Comparison of ENCODE assay signal across 8 cellular contexts in the genomic region with DNA sequence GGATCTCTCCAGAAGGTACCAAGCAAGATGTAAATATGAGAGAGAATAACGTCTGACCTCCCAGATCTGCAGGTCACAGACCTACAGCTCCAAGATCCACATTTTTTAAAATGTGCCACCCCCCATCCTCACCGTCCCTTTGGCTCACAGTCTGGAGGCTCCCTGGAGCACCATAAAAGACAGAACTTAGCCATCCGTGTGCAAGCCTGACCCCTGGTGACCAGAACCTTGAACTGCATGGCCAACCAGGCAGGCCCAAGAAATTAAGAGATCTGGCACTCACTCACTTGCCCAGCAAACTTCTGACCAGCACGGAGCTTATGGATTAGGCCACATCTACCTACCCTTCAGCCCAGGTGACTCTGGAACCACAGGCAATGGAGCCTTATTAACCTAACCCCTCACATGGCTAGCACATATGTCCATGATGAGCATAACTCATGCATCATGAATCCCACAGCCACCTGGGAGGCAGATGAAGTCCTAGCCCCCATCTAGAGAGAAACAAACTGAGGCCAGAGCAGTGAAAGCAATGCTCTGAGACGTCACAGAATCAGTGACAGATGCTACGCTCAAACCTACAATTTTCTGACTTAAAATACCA.
DNase-seq lines count a peak whose midpoint lies in the region; ATAC-seq, FAIRE-seq and TF ChIP-seq lines count a peak whose summit lies in the region.

No MANE protein-coding gene starts in this region.

- no peak overlapping the region for H3K4me3 ChIP-seq in fibroblast of villous mesenchyme (ENCODE audit: low read depth, low read length)

- H3K36me3 Mint-ChIP-seq in activated T-helper 17 cell treated with anti-CD3 and anti-CD28 coated beads, Interleukin-2, amount 50 U/mL, for 72 hours (ENCODE audit: low read depth): peaks cover 17% of the 10 kb centered on the region

- no peak for FAIRE-seq in RCC 7860 (lab: Jason Lieb, UNC)

- no peak for ATAC-seq in activated T-helper 17 cell treated with anti-CD3 and anti-CD28 coated beads, Interleukin-2, amount 50 U/mL, for 72 hours (replicated peaks)
- ATAC-seq in GM21528 (IDR thresholded peaks at IDR 0.05; ENCODE audit: low FRiP score, unreplicated experiment): no peak

- TF ChIP-seq CTCF in fibroblast of villous mesenchyme (IDR thresholded peaks at IDR 0.05; ENCODE audit: insufficient read depth, low read depth, low read length): peak; percentile 97

- H3K9me3 Mint-ChIP-seq in activated T-helper 17 cell treated with anti-CD3 and anti-CD28 coated beads, Interleukin-2, amount 50 U/mL, for 72 hours: no peaks in the 10 kb centered on the region

- DNase-seq in C1 segment of cervical spinal cord (lab: John Stamatoyannopoulos, UW) (peak in 13 of 14 donors; percentile 8 to 62 (median 30)), HEK293T (ENCODE audit: extremely low spot score) (peak; percentile 80), RCC 7860 (ENCODE audit: low spot score) (peak; percentile 49), fibroblast of villous mesenchyme (ENCODE audit: low read depth) (peak; percentile 73), occipital lobe (lab: John Stamatoyannopoulos, UW) (peak; percentile 29), ureter (ENCODE audit: low spot score) (peak; percentile 81)

- POLR2A ChIA-PET in HEK293T (lab: Yijun Ruan, JAX): no interaction called here

- CTCF ChIA-PET in HEK293T (lab: Yijun Ruan, JAX): interaction anchor here (0.6 to 4.1 kb wide), 11 partner anchors 9 to 1011 kb away, joined by 3 to 28 read pairs (median 4); no protein-coding TSS in a partner anchor

- peaks cover 42% of the 10 kb centered on the region for H3K4me1 Mint-ChIP-seq in activated T-helper 17 cell treated with anti-CD3 and anti-CD28 coated beads, Interleukin-2, amount 50 U/mL, for 72 hours

- peaks cover 24% of the 10 kb centered on the region for H3K27me3 Mint-ChIP-seq in activated T-helper 17 cell treated with anti-CD3 and anti-CD28 coated beads, Interleukin-2, amount 50 U/mL, for 72 hours

- H3K4me3 Mint-ChIP-seq in activated T-helper 17 cell treated with anti-CD3 and anti-CD28 coated beads, Interleukin-2, amount 50 U/mL, for 72 hours: no peak overlapping the region

- peak overlapping the region; percentile 73 for H3K27ac Mint-ChIP-seq in activated T-helper 17 cell treated with anti-CD3 and anti-CD28 coated beads, Interleukin-2, amount 50 U/mL, for 72 hours

TF ChIP-seq in HEK293T, 16 proteins besides CTCF, POLR2A, EP300 and RAD21:
- TF ChIP-seq BHLHE40 (IDR thresholded peaks at IDR 0.05; ENCODE audit: borderline replicate concordance): no peak
- no peak for TF ChIP-seq CTBP1 (IDR thresholded peaks at IDR 0.05; ENCODE audit: borderline replicate concordance)
- TF ChIP-seq SP1 (IDR thresholded peaks at IDR 0.05): no peak
- no peak for TF ChIP-seq L3MBTL2 (conservative IDR thresholded peaks at IDR 0.05)
- TF ChIP-seq FOXA1 (IDR thresholded peaks at IDR 0.05): no peak
- TF ChIP-seq SUZ12 (IDR thresholded peaks at IDR 0.05): no peak
- no peak for TF ChIP-seq ZNF384 (IDR thresholded peaks at IDR 0.05)
- no peak for TF ChIP-seq LEF1 (IDR thresholded peaks at IDR 0.05; ENCODE audit: borderline replicate concordance)
- TF ChIP-seq HDGF (IDR thresholded peaks at IDR 0.05; ENCODE audit: borderline replicate concordance): no peak
- no peak for TF ChIP-seq FOXK2 (IDR thresholded peaks at IDR 0.05)
TF ChIP-seq in HEK293T: peak in this region for 0.

Comparison
In these comparisons a context has a peak if more than half of its experiments do, and no peak if none do; other contexts are left out.
1. DNase-seq: peak in every context shown above with its lines; median percentile 81 in ureter; 80 in HEK293T; 73 in fibroblast of villous mesenchyme; 49 in RCC 7860; 30 in C1 segment of cervical spinal cord; 29 in occipital lobe.